ENCODE assay signal across 17 cellular contexts in genomic region chr5:142434322-142434612, GRCh38.
DNase-seq lines count a peak whose midpoint lies in the region; ATAC-seq and TF ChIP-seq lines count a peak whose summit lies in the region.
"Had no signal": no experiment of that assay in that cellular context is flagged by ENCODE, and none has a peak within 500 bp of the region (broad histone marks: within the 10 kb centered on the region; RNA-seq: fewer than 3 reads in every experiment).

No MANE protein-coding gene starts in this region.

- 95% methylated on average over 2 of the region's 2 CpGs for WGBS in SK-N-SH (ENCODE audit: low lambda C conversion rate)

- in situ Hi-C loops in brain microvascular endothelial cell (cut with HindIII; ENCODE audit: low pct_ligation_motif_present, low sequenced_read_pairs): no loop called here

- H3K9ac ChIP-seq in SK-N-SH (no peak overlapping the region), parathyroid adenoma (no peak overlapping the region)

- no peak for TF ChIP-seq RAD21 in SK-N-SH (IDR thresholded peaks at IDR 0.05; ENCODE audit: low read length)

- H3K27ac ChIP-seq in SK-N-SH (ENCODE audit: low read depth in 2 of 2, low read length in 1 of 2) (peak overlapping the region; percentile 48 to 89; a peak in 3 of 4 replicates), brain microvascular endothelial cell (peak overlapping the region; percentile 67), parathyroid adenoma (peak overlapping the region; percentile 30)
- H3K27ac ChIP-seq: 22Rv1, HL-60, SK-N-MC had no signal

- CTCF ChIA-PET in SK-N-SH (lab: Yijun Ruan, JAX): interaction anchor here (1.1 kb wide), 1 partner anchor 283 kb away, joined by 3 read pairs; no protein-coding TSS in a partner anchor

- peaks cover 11% of the 10 kb centered on the region for H3F3A ChIP-seq in SK-N-SH (replicated peaks; ENCODE audit: insufficient read depth)

- H3K9me3 ChIP-seq in SK-N-SH (no peaks in the 10 kb centered on the region), parathyroid adenoma (ENCODE audit: control insufficient read depth, low read length) (no peaks in the 10 kb centered on the region)
- H3K9me3 ChIP-seq: Caco-2 had no signal

- no peaks in the 10 kb centered on the region; the same call in 1 of the 2 replicates for H3K27me3 Mint-ChIP-seq in HFFc6 (ENCODE audit: insufficient read depth)

- H4K20me1 ChIP-seq in SK-N-SH (ENCODE audit: insufficient read depth): no peaks in the 10 kb centered on the region

- H3K4me1 ChIP-seq in SK-N-SH (ENCODE audit: control insufficient read depth in 1 of 2, insufficient read depth in 2 of 2, low read depth in 1 of 2, low read length in 1 of 2) (peaks cover 25 to 29% of the 10 kb centered on the region in 2 experiments; a peak in 3 of 4 replicates), parathyroid adenoma (peaks cover 25% of the 10 kb centered on the region)

- no peaks in the 10 kb centered on the region for H3K79me2 ChIP-seq in SK-N-SH (ENCODE audit: insufficient read depth)
- H3K79me2 ChIP-seq in parathyroid adenoma: no peaks in the 10 kb centered on the region

- H3K27ac Mint-ChIP-seq in HFFc6: peak overlapping the region; percentile 87
- H3K27ac Mint-ChIP-seq: CD14-positive monocyte had no signal

- H3K4me2 ChIP-seq in SK-N-SH: peak overlapping the region; percentile 61; the same call in 1 of the 2 replicates
- H3K4me2 ChIP-seq in parathyroid adenoma (ENCODE audit: low read length): no peak overlapping the region

- POLR2A ChIA-PET in SK-N-SH (lab: Yijun Ruan, JAX): no interaction called here

- H2AFZ ChIP-seq in SK-N-SH (ENCODE audit: low read depth) (peak overlapping the region; percentile 36; the same call in 1 of the 2 replicates), parathyroid adenoma (peak overlapping the region; percentile 82)

- no peaks in the 10 kb centered on the region for H3K27me3 ChIP-seq in SK-N-SH (ENCODE audit: insufficient read depth)
- no peaks in the 10 kb centered on the region for H3K27me3 ChIP-seq in brain microvascular endothelial cell (replicated peaks)
- no peaks in the 10 kb centered on the region for H3K27me3 ChIP-seq in parathyroid adenoma (ENCODE audit: control insufficient read depth, insufficient read depth, low read length)

- peaks cover 38% of the 10 kb centered on the region for H3K4me1 Mint-ChIP-seq in HFFc6 (ENCODE audit: low read depth)

- no peak for TF ChIP-seq EP300 in SK-N-SH (IDR thresholded peaks at IDR 0.05; ENCODE audit: borderline replicate concordance in 1 of 2, low read depth in 1 of 2, low read length in 1 of 2)

- H3K9me2 ChIP-seq in SK-N-SH: no peaks in the 10 kb centered on the region

- DNase-seq in SK-N-SH (no peak), HFFc6 (no peak), brain microvascular endothelial cell (no peak), NCI-H1048 (lab: John Stamatoyannopoulos, UW) (no peak), NCI-H1694 treated with DMSO at 0.1 percent for 48 hours (lab: John Stamatoyannopoulos, UW) (no peak)
- DNase-seq: Caco-2, HCEC 1CT, NCI-H146, NCI-H524 had no signal

- TF ChIP-seq CTCF in SK-N-SH (IDR thresholded peaks at IDR 0.05) (no peak), HFFc6 (IDR thresholded peaks at IDR 0.05) (no peak), brain microvascular endothelial cell (IDR thresholded peaks at IDR 0.05; ENCODE audit: low read depth, low read length, missing control alignments) (no peak), parathyroid adenoma (IDR thresholded peaks at IDR 0.05) (no peak)

- H3K9me3 Mint-ChIP-seq in HFFc6: no peaks in the 10 kb centered on the region

- H3K4me3 Mint-ChIP-seq in HFFc6: 0 out of 2 replicates have a peak overlapping the region, but pooled peaks have one; percentile 14

- H3K4me3 ChIP-seq in SK-N-SH (ENCODE audit: low read depth in 2 of 2, low read length in 1 of 2): no peak overlapping the region
- H3K4me3 ChIP-seq in brain microvascular endothelial cell (ENCODE audit: low read depth, low read length): no peak overlapping the region
- H3K4me3 ChIP-seq in parathyroid adenoma (ENCODE audit: low read depth, low read length): no peak overlapping the region
- H3K4me3 ChIP-seq: SK-N-MC had no signal

- H3K36me3 ChIP-seq in SK-N-SH (replicated peaks in 1 of 2; ENCODE audit: control insufficient read depth in 1 of 2, insufficient read depth in 2 of 2, low read length in 1 of 2) (no peaks in the 10 kb centered on the region), brain microvascular endothelial cell (replicated peaks) (no peaks in the 10 kb centered on the region), parathyroid adenoma (ENCODE audit: control insufficient read depth, insufficient read depth, low read length) (no peaks in the 10 kb centered on the region)

- no peak for ATAC-seq in SK-N-SH treated with all-trans-retinoic acid at 6 μM for 48 hours
- ATAC-seq in GM21717 (IDR thresholded peaks at IDR 0.05; ENCODE audit: unreplicated experiment): no peak
- ATAC-seq: Panc1 had no signal

- H3K36me3 Mint-ChIP-seq in HFFc6 (ENCODE audit: low read depth): no peaks in the 10 kb centered on the region
- H3K36me3 Mint-ChIP-seq: CD14-positive monocyte had no signal

TF ChIP-seq in SK-N-SH, 30 proteins besides CTCF, POLR2A, EP300 and RAD21:
- TF ChIP-seq TEAD4 (IDR thresholded peaks at IDR 0.05; ENCODE audit: borderline replicate concordance, insufficient read depth) (no peak), MXI1 (IDR thresholded peaks at IDR 0.05; ENCODE audit: low read depth, low read length) (no peak), TCF12 (IDR thresholded peaks at IDR 0.05) (no peak), FOXM1 (IDR thresholded peaks at IDR 0.05; ENCODE audit: low read depth) (no peak)
TF ChIP-seq in SK-N-SH: peak in this region for 0.

TF ChIP-seq in SK-N-SH treated with all-trans-retinoic acid at 6 μM for 48 hours, 23 proteins besides CTCF, POLR2A, EP300 and RAD21 (continues in another document):
- TF ChIP-seq ZNF565 (CRISPR knock-in tag; conservative IDR thresholded peaks at IDR 0.05; ENCODE audit: low read depth) (no peak), ARNTL (CRISPR knock-in tag; IDR thresholded peaks at IDR 0.05; ENCODE audit: borderline replicate concordance, low read depth) (no peak), BACH2 (CRISPR knock-in tag; IDR thresholded peaks at IDR 0.05; ENCODE audit: borderline replicate concordance) (no peak), ZFP30 (CRISPR knock-in tag; IDR thresholded peaks at IDR 0.05) (no peak), CSDC2 (CRISPR knock-in tag; IDR thresholded peaks at IDR 0.05) (no peak), ESRRG (CRISPR knock-in tag; IDR thresholded peaks at IDR 0.05) (no peak), RARB (CRISPR knock-in tag; IDR thresholded peaks at IDR 0.05) (no peak), PATZ1 (CRISPR knock-in tag; IDR thresholded peaks at IDR 0.05; ENCODE audit: borderline replicate concordance) (no peak), CREB5 (CRISPR knock-in tag; IDR thresholded peaks at IDR 0.05; ENCODE audit: low read depth) (no peak), TCF4 (CRISPR knock-in tag; IDR thresholded peaks at IDR 0.05; ENCODE audit: borderline replicate concordance) (no peak), TOX (CRISPR knock-in tag; IDR thresholded peaks at IDR 0.05; ENCODE audit: borderline replicate concordance) (no peak), ZFP3 (CRISPR knock-in tag; IDR thresholded peaks at IDR 0.05) (no peak), GLIS3 (CRISPR knock-in tag; IDR thresholded peaks at IDR 0.05) (no peak)
